Comparison of ENCODE assay signal across 8 cellular contexts in the genomic region with DNA sequence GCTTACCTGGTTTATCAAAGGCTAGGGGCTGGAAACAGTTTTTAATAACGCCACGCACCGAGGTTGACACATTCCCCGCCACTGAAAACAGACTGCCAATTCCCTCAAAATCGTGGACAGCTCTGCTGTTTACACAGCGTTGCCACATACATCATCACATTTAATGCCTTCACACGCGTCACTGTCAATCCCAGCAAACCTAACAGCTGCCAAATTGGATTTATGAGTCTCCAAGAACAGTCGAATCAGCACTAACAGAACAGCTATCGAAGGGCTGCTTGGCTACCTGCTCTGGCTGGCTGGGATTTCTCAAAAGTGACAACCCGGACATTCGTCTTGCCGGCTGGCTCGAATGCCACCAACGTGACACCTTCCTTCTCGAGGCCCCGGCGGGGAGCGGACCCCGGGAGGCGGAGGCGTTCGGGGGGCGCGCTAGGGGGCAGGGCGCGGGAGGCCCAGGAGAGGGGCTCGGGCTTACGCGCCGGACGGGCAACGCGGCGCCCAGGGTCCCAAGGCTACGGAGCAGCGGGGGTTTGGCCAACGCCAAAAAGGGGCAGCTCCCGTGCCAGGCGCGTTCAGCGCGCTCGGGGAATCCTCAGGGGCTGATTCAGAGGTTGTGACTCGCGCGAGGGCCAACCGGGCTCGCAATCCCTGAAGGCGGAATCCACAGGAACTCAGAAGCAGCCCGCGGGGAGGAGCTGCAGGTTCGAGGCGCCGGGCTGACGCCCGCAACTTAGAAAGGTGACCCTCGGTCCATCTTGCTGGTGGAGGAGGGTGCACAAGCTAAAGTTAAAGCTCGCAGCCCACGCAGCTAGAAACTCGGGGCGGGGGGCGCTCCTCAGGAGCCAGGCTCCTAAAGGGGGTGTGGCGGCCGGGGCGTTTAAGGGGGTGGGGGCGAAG. TPM values are rescaled to one million over a fixed set of nuclear protein-coding genes. Genes with fewer than 3 reads are reported as not detected.
DNase-seq lines count a peak whose midpoint lies in the region; ATAC-seq, FAIRE-seq and TF ChIP-seq lines count a peak whose summit lies in the region.

No MANE protein-coding gene starts in this region.

- ATAC-seq in GM21619 (IDR thresholded peaks at IDR 0.05; ENCODE audit: unreplicated experiment) = no peak
- ATAC-seq in HG03521 (IDR thresholded peaks at IDR 0.05; ENCODE audit: unreplicated experiment) = no peak

- H2AFZ ChIP-seq in keratinocyte (ENCODE audit: control insufficient read depth, low read length) = peak overlapping the region; percentile 61

- peaks cover 18% of the 10 kb centered on the region for H3K79me2 ChIP-seq in keratinocyte (ENCODE audit: control insufficient read depth, insufficient read depth, low read length)

- no peaks in the 10 kb centered on the region for H3K9me1 ChIP-seq in keratinocyte (ENCODE audit: control insufficient read depth, extremely low read depth, insufficient read depth, low read length)

- H3K4me3 ChIP-seq in keratinocyte (ENCODE audit: control insufficient read depth in 2 of 3, extremely low read depth in 1 of 3, insufficient read depth in 2 of 3, low read depth in 1 of 3, low read length in 3 of 3) (peak overlapping the region; percentile 64 to 90 (median 70)), skeletal muscle satellite cell (ENCODE audit: low read length) (peak overlapping the region; percentile 96)

- dilution Hi-C loops in keratinocyte (cut with MboI; ENCODE audit: extremely low pct_ligation_motif_present, low sequenced_read_pairs) = no loop called here

- H3K27ac ChIP-seq in keratinocyte (ENCODE audit: control insufficient read depth, insufficient read depth, low read length) = peak overlapping the region; percentile 26

- no peak for TF ChIP-seq CTCF in keratinocyte (optimal IDR thresholded peaks at IDR 0.05 in 1 of 3, IDR thresholded peaks at IDR 0.05 in 1 of 3, conservative IDR thresholded peaks at IDR 0.05 in 1 of 3; ENCODE audit: extremely low read depth in 1 of 3, insufficient read depth in 2 of 3, low read length in 3 of 3)

- H3K4me1 ChIP-seq in keratinocyte (ENCODE audit: control insufficient read depth, extremely low read depth, insufficient read depth, low read length) (peaks cover 16% of the 10 kb centered on the region), skeletal muscle satellite cell (ENCODE audit: control insufficient read depth, insufficient read depth, low read length) (peaks cover 17% of the 10 kb centered on the region)

- DNase-seq in NCI-H1105 treated with DMSO at 0.1 percent for 48 hours (lab: John Stamatoyannopoulos, UW) (peak; percentile 4), NCI-H1105 (lab: John Stamatoyannopoulos, UW) (no peak), T-helper 2 cell (peak in 3 of 5 experiments; percentile 4 to 9 (median 8)), cerebellar cortex (ENCODE audit: low spot score) (peak; percentile 33), keratinocyte (ENCODE audit: low read depth, low spot score) (no peak)

- H3K36me3 ChIP-seq in keratinocyte (ENCODE audit: control insufficient read depth in 2 of 2, extremely low read depth in 1 of 2, insufficient read depth in 2 of 2, low read length in 2 of 2) (no peaks in the 10 kb centered on the region), skeletal muscle satellite cell (ENCODE audit: insufficient read depth, low read length) (no peaks in the 10 kb centered on the region)

- H3K9me3 ChIP-seq in keratinocyte (ENCODE audit: control insufficient read depth, low read depth, low read length) (no peaks in the 10 kb centered on the region), skeletal muscle satellite cell (replicated peaks; ENCODE audit: low read length) (no peaks in the 10 kb centered on the region)

- H3K9ac ChIP-seq in keratinocyte (ENCODE audit: control insufficient read depth, extremely low read depth, insufficient read depth, low read length) (peak overlapping the region; percentile 74), skeletal muscle satellite cell (ENCODE audit: low read depth, low read length) (peak overlapping the region; percentile 76)

- peak; percentile 17 for FAIRE-seq in keratinocyte (lab: Jason Lieb, UNC)

- H3K4me2 ChIP-seq in keratinocyte (ENCODE audit: control insufficient read depth, extremely low read depth, insufficient read depth, low read depth, low read length) (peak overlapping the region; percentile 94), skeletal muscle satellite cell (ENCODE audit: low read length) (peak overlapping the region; percentile 90)

- H3K27me3 ChIP-seq in keratinocyte (ENCODE audit: control insufficient read depth, extremely low read depth, insufficient read depth, low read length) (no peaks in the 10 kb centered on the region), skeletal muscle satellite cell (ENCODE audit: control insufficient read depth, insufficient read depth, low read length) (no peaks in the 10 kb centered on the region)

- no peaks in the 10 kb centered on the region for H4K20me1 ChIP-seq in keratinocyte (ENCODE audit: control insufficient read depth, extremely low read depth, insufficient read depth, low read length)

RNA-seq across cellular contexts. Expression of gene CDC14B, which starts 1.2 kb away (rescaled TPM):
- 4.5 to 9.3 TPM (median 7.5 TPM) in 3 replicates for polyA plus RNA-seq in keratinocyte
- polyA plus RNA-seq in keratinocyte (2011; ENCODE audit: low read depth) = 2.7 TPM
- polyA plus RNA-seq in keratinocyte (2011; cell fraction: cytosol; rRNA removed) = 5.5 and 8.7 TPM in 2 replicates
- polyA plus RNA-seq in keratinocyte (2011; cell fraction: nucleus; rRNA removed) = 10.3 and 11.9 TPM in 2 replicates
- polyA plus RNA-seq in keratinocyte (2012; ENCODE audit: low replicate concordance) = 3.5 and 7.3 TPM in 2 replicates
- polyA minus RNA-seq in keratinocyte = 7.5 to 21.1 TPM (median 8.2 TPM) in 3 replicates
- 8.2 TPM for polyA minus RNA-seq in keratinocyte (2011; cell fraction: cytosol; rRNA and poly(A)+ RNA removed)
- polyA minus RNA-seq in keratinocyte (2011; cell fraction: nucleus; rRNA and poly(A)+ RNA removed) = 7.9 and 13.1 TPM in 2 replicates
- total RNA-seq in skeletal muscle satellite cell (2012; rRNA removed) = 13.5 and 14.2 TPM in 2 replicates

RNA-seq across cellular contexts. Expression of gene PRXL2C, which starts 36.7 kb away (rescaled TPM):
- 4.2 to 10.1 TPM (median 8.6 TPM) in 3 replicates for polyA plus RNA-seq in keratinocyte
- 3.9 TPM for polyA plus RNA-seq in keratinocyte (2011; ENCODE audit: low read depth)
- 4.6 and 7.7 TPM in 2 replicates for polyA plus RNA-seq in keratinocyte (2011; cell fraction: cytosol; rRNA removed)
- polyA plus RNA-seq in keratinocyte (2011; cell fraction: nucleus; rRNA removed) = 2.1 and 2.5 TPM in 2 replicates
- 3.9 and 8.1 TPM in 2 replicates for polyA plus RNA-seq in keratinocyte (2012; ENCODE audit: low replicate concordance)
- 2.5 to 3.9 TPM (median 3.8 TPM) in 3 replicates for polyA minus RNA-seq in keratinocyte
- polyA minus RNA-seq in keratinocyte (2011; cell fraction: cytosol; rRNA and poly(A)+ RNA removed) = 7.1 TPM
- polyA minus RNA-seq in keratinocyte (2011; cell fraction: nucleus; rRNA and poly(A)+ RNA removed) = 1.2 and 4.0 TPM in 2 replicates
- total RNA-seq in skeletal muscle satellite cell (2012; rRNA removed) = 18.0 and 18.1 TPM in 2 replicates

Comparison
In these comparisons a context has a peak if more than half of its experiments do, and no peak if none do; other contexts are left out.
1. DNase-seq: peak in NCI-H1105 treated with DMSO at 0.1 percent for 48 hours (single experiment), T-helper 2 cell (3 of 5) and cerebellar cortex (single experiment); none in NCI-H1105 (single experiment) and keratinocyte (single experiment).